16 cellular contexts compared by ENCODE assay signal in the genomic region with DNA sequence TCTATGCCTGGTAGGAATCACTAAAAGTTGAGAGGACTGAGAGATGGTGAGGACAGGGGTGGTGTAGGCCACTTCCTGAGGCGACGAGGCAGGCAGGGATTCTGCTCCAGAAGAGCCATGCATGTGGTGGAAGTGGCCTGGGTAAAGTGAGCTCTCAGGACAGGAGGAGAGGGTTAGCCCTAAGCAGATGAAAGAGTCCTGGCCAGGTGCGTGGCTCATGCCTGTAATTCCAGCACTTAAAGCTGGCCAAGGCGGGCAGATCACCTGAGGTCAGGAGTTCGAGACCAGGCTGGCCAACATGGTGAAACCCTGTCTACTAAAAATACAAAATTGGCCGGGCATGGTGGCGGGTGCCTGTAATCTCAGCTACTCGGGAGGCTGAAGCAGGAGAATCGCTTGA. TPM values are rescaled to one million over a fixed set of nuclear protein-coding genes. Genes with fewer than 3 reads are reported as not detected.
DNase-seq lines count a peak whose midpoint lies in the region; ATAC-seq and TF ChIP-seq lines count a peak whose summit lies in the region.
"Had no signal": no experiment of that assay in that cellular context is flagged by ENCODE, and none has a peak within 500 bp of the region (broad histone marks: within the 10 kb centered on the region; RNA-seq: fewer than 3 reads in every experiment).

No MANE protein-coding gene starts in this region.

- POLR2A ChIA-PET in WTC11 (lab: Charles Lee): interaction anchor here (0.7 kb wide), 1 partner anchor 10 kb away, joined by 3 read pairs; no protein-coding TSS in a partner anchor

- H3K9me3 Mint-ChIP-seq in activated CD8-positive, alpha-beta memory T cell treated with anti-CD3 and anti-CD28 coated beads, Interleukin-2, amount 10 ng/mL, durations not matched to agents 7 days and 5 days (ENCODE audit: low read depth): no peaks in the 10 kb centered on the region
- H3K9me3 Mint-ChIP-seq in WTC11: peaks cover 8% of the 10 kb centered on the region
- peaks cover 6% of the 10 kb centered on the region for H3K9me3 Mint-ChIP-seq in endodermal cell

- H3K27me3 ChIP-seq in endodermal cell (ENCODE audit: control insufficient read depth, insufficient read depth, low read length, poor library complexity, severe bottlenecking): no peaks in the 10 kb centered on the region
- H3K27me3 ChIP-seq in spleen (replicated peaks in 1 of 7): no peaks in the 10 kb centered on the region
- H3K27me3 ChIP-seq: esophagus muscularis mucosa had no signal

- H3K9me3 ChIP-seq in endodermal cell (ENCODE audit: control insufficient read depth, low read length): no peaks in the 10 kb centered on the region
- H3K9me3 ChIP-seq in spleen: peaks cover 0 to 1% (median 0%) of the 10 kb centered on the region in 8 donors
- H3K9me3 ChIP-seq: esophagus muscularis mucosa, HAP-1 had no signal

- intact Hi-C loops in spleen (cut with DNase I; ENCODE audit: low total_unique reads): no loop called here

- no peak overlapping the region for H3K9ac ChIP-seq in endodermal cell (ENCODE audit: extremely low read depth, low read length, poor library complexity, severe bottlenecking)

- H3K27ac Mint-ChIP-seq in activated CD8-positive, alpha-beta memory T cell treated with anti-CD3 and anti-CD28 coated beads, Interleukin-2, amount 10 ng/mL, durations not matched to agents 7 days and 5 days: peak overlapping the region; percentile 29
- peak overlapping the region; percentile 97 for H3K27ac Mint-ChIP-seq in WTC11
- H3K27ac Mint-ChIP-seq in endodermal cell: peak overlapping the region; percentile 18

- DNase-seq in activated CD8-positive, alpha-beta memory T cell treated with anti-CD3 and anti-CD28 coated beads, Interleukin-2, amount 10 ng/mL, durations not matched to agents 7 days and 5 days: no peak
- no peak for DNase-seq in activated CD8-positive, alpha-beta memory T cell treated with anti-CD3 and anti-CD28 coated beads, Interleukin-2, amount 50 U/mL, for 4 hours
- DNase-seq in WTC11 (ENCODE audit: low spot score) (no peak), endodermal cell (no peak), spleen (peak; percentile 51), DMS 273 (lab: John Stamatoyannopoulos, UW; ENCODE audit: unreplicated experiment) (no peak), GM03348 (ENCODE audit: low spot score) (no peak), A172 (ENCODE audit: low spot score) (no peak)
- DNase-seq: activated effector memory CD4-positive, alpha-beta T cell treated with Interleukin-2 at 50 U/mL for 16 hours; COR-L47; cortex of kidney; naive thymus-derived CD8-positive, alpha-beta T cell; NCI-H1436 treated with DMSO at 0.1 percent for 48 hours; SHP77 had no signal

- 88 to 96% methylated on average over 6 to 9 of the region's 9 CpGs for WGBS in endodermal cell (ENCODE audit: insufficient coverage in 1 of 2, insufficient read length in 1 of 2), 2 experiments
- WGBS in spleen, 5 donors: 91 to 97% (median 94%) methylated on average over 9 of the region's 9 CpGs

- no peak for TF ChIP-seq CTCF in WTC11 (IDR thresholded peaks at IDR 0.05)
- no peak for TF ChIP-seq CTCF in endodermal cell (conservative IDR thresholded peaks at IDR 0.05)
- no peak for TF ChIP-seq CTCF in spleen (IDR thresholded peaks at IDR 0.05 in 8 of 11, conservative IDR thresholded peaks at IDR 0.05 in 3 of 11)

- H3K27ac ChIP-seq in endodermal cell (ENCODE audit: low read depth, low read length): no peak overlapping the region
- no peak overlapping the region for H3K27ac ChIP-seq in spleen
- H3K27ac ChIP-seq: esophagus muscularis mucosa had no signal

- CTCF ChIA-PET in activated CD8-positive, alpha-beta memory T cell treated with anti-CD3 and anti-CD28 coated beads, Interleukin-2, amount 10 ng/mL, durations not matched to agents 7 days and 5 days (lab: Charles Lee): no interaction called here
- CTCF ChIA-PET in WTC11 (lab: Charles Lee): interaction anchor here (0.8 to 2.9 kb wide), 3 partner anchors 15 to 236 kb away, joined by 3 to 10 read pairs (median 3); no protein-coding TSS in a partner anchor

- H3K36me3 ChIP-seq in endodermal cell (ENCODE audit: control insufficient read depth, insufficient read depth, low read length) (peaks cover 56% of the 10 kb centered on the region), spleen (peaks cover 2 to 70% (median 54%) of the 10 kb centered on the region in 6 donors)

- H3K36me3 Mint-ChIP-seq in activated CD8-positive, alpha-beta memory T cell treated with anti-CD3 and anti-CD28 coated beads, Interleukin-2, amount 10 ng/mL, durations not matched to agents 7 days and 5 days: peaks cover 55% of the 10 kb centered on the region
- peaks cover 60% of the 10 kb centered on the region for H3K36me3 Mint-ChIP-seq in WTC11
- H3K36me3 Mint-ChIP-seq in endodermal cell (ENCODE audit: low read depth): peaks cover 77% of the 10 kb centered on the region

- H3K4me3 ChIP-seq in endodermal cell (ENCODE audit: low read length) (no peak overlapping the region), spleen (no peak overlapping the region)
- H3K4me3 ChIP-seq: esophagus muscularis mucosa, HAP-1 had no signal

- no peak overlapping the region for H3K4me3 Mint-ChIP-seq in activated CD8-positive, alpha-beta memory T cell treated with anti-CD3 and anti-CD28 coated beads, Interleukin-2, amount 10 ng/mL, durations not matched to agents 7 days and 5 days
- H3K4me3 Mint-ChIP-seq in WTC11: no peak overlapping the region
- no peak overlapping the region for H3K4me3 Mint-ChIP-seq in endodermal cell
- H3K4me3 Mint-ChIP-seq: naive thymus-derived CD8-positive, alpha-beta T cell had no signal

- peaks cover 32% of the 10 kb centered on the region for H3K4me1 Mint-ChIP-seq in activated CD8-positive, alpha-beta memory T cell treated with anti-CD3 and anti-CD28 coated beads, Interleukin-2, amount 10 ng/mL, durations not matched to agents 7 days and 5 days
- H3K4me1 Mint-ChIP-seq in WTC11 (peaks cover 6% of the 10 kb centered on the region), endodermal cell (peaks cover 6% of the 10 kb centered on the region)

- no peaks in the 10 kb centered on the region for H3K27me3 Mint-ChIP-seq in activated CD8-positive, alpha-beta memory T cell treated with anti-CD3 and anti-CD28 coated beads, Interleukin-2, amount 10 ng/mL, durations not matched to agents 7 days and 5 days
- H3K27me3 Mint-ChIP-seq in WTC11 (ENCODE audit: low read depth): no peaks in the 10 kb centered on the region
- H3K27me3 Mint-ChIP-seq in endodermal cell (ENCODE audit: insufficient read depth): no peaks in the 10 kb centered on the region
- H3K27me3 Mint-ChIP-seq: naive thymus-derived CD8-positive, alpha-beta T cell had no signal

- ATAC-seq in activated CD8-positive, alpha-beta memory T cell treated with anti-CD3 and anti-CD28 coated beads, Interleukin-2, amount 10 ng/mL, durations not matched to agents 7 days and 5 days: no peak
- ATAC-seq in WTC11: no peak; the same call in 1 of the 2 replicates

- H3K4me1 ChIP-seq in endodermal cell (ENCODE audit: control insufficient read depth, insufficient read depth, low read length) (no peaks in the 10 kb centered on the region), spleen (peaks cover 9 to 27% (median 17%) of the 10 kb centered on the region in 6 donors)

- no peak for TF ChIP-seq POLR2A in spleen (IDR thresholded peaks at IDR 0.05)

TF ChIP-seq in WTC11, 78 proteins besides CTCF, POLR2A, EP300 and RAD21:
- TF ChIP-seq NFE2L1 (CRISPR knock-in tag; IDR thresholded peaks at IDR 0.05) (no peak), GABPB1 (CRISPR knock-in tag; IDR thresholded peaks at IDR 0.05) (no peak), CREB1 (CRISPR knock-in tag; IDR thresholded peaks at IDR 0.05) (no peak), ZNF121 (CRISPR knock-in tag; IDR thresholded peaks at IDR 0.05) (0 out of 2 replicates have a peak, but pooled peaks have one; percentile 60), ESRRA (CRISPR knock-in tag; IDR thresholded peaks at IDR 0.05; ENCODE audit: borderline replicate concordance) (no peak)
- TF ChIP-seq, protein P1, sequence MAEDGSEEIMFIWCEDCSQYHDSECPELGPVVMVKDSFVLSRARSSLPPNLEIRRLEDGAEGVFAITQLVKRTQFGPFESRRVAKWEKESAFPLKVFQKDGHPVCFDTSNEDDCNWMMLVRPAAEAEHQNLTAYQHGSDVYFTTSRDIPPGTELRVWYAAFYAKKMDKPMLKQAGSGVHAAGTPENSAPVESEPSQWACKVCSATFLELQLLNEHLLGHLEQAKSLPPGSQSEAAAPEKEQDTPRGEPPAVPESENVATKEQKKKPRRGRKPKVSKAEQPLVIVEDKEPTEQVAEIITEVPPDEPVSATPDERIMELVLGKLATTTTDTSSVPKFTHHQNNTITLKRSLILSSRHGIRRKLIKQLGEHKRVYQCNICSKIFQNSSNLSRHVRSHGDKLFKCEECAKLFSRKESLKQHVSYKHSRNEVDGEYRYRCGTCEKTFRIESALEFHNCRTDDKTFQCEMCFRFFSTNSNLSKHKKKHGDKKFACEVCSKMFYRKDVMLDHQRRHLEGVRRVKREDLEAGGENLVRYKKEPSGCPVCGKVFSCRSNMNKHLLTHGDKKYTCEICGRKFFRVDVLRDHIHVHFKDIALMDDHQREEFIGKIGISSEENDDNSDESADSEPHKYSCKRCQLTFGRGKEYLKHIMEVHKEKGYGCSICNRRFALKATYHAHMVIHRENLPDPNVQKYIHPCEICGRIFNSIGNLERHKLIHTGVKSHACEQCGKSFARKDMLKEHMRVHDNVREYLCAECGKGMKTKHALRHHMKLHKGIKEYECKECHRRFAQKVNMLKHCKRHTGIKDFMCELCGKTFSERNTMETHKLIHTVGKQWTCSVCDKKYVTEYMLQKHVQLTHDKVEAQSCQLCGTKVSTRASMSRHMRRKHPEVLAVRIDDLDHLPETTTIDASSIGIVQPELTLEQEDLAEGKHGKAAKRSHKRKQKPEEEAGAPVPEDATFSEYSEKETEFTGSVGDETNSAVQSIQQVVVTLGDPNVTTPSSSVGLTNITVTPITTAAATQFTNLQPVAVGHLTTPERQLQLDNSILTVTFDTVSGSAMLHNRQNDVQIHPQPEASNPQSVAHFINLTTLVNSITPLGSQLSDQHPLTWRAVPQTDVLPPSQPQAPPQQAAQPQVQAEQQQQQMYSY (CRISPR knock-in tag; IDR thresholded peaks at IDR 0.05): no peak

RNA-seq across cellular contexts. Expression of gene HSP90AA1, which starts 8.5 kb away (rescaled TPM):
- total RNA-seq in activated CD8-positive, alpha-beta memory T cell treated with anti-CD3 and anti-CD28 coated beads, Interleukin-2, amount 10 ng/mL, durations not matched to agents 7 days and 5 days: 100 to 1,000 TPM; 543 to 668 TPM
- total RNA-seq in WTC11 (2021) (808 to 842 TPM (median 832 TPM) in 3 replicates), endodermal cell (100 to 1,000 TPM; 696 to 821 TPM), spleen (100 to 1,000 TPM; 162 to 395 (median 240) TPM)
- polyA plus RNA-seq in endodermal cell (2013, experiment 1 of 2): 830 TPM
- 855 TPM for polyA plus RNA-seq in endodermal cell (2013, experiment 2 of 2)
- polyA plus RNA-seq in spleen: 100 to 1,000 TPM in 2 of 3 donors, 10 to 100 TPM in 1; 98.3 to 178 (median 139) TPM
- 404 and 642 TPM in 2 replicates for total RNA-seq in A172 (2014; rRNA removed; shearing (Covaris generic))

Comparison
In these comparisons a context has a peak if more than half of its experiments do, and no peak if none do; other contexts are left out.
1. H3K27ac Mint-ChIP-seq: peak in every context shown above with its lines; median percentile 97 in WTC11; 29 in activated CD8-positive, alpha-beta memory T cell treated with anti-CD3 and anti-CD28 coated beads, Interleukin-2, amount 10 ng/mL, durations not matched to agents 7 days and 5 days; 18 in endodermal cell.